20 cellular contexts compared by ENCODE assay signal in the genomic region with DNA sequence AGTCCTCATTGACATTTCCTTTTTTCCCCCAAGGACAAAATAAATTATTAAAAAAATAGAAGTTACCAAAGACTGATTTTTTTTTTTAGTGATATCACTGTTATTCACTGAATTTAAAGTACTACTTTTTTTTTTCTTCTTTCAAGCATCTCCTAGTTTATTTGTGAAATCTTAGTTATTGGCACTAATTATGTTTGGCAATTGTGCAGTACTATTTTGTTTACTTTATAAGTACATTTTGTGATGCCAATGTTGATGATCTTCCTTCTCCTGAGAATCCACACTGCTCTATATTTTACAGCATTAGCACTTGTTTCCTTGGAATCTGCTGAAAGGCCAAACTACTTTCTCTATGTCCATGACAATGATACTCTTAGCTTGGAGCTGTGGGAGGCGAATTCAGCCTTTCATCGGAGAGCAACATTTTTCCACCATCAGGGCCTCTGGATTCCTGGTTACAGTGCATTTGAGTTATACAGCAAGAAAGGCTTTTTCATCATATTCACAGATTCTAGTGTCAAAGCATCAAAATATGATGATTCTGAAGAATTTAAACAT.
"Had no signal": no experiment of that assay in that cellular context is flagged by ENCODE, and none has a peak within 500 bp of the region (broad histone marks: within the 10 kb centered on the region; RNA-seq: fewer than 3 reads in every experiment).

No MANE protein-coding gene starts in this region.

- H3K4me3 ChIP-seq: right lobe of liver, transverse colon, uterus had no signal

- H3K36me3 ChIP-seq: right lobe of liver, transverse colon, uterus had no signal

- H3K4me1 ChIP-seq: right lobe of liver, transverse colon, uterus had no signal

- ATAC-seq: activated CD8-positive, alpha-beta memory T cell treated with anti-CD3 and anti-CD28 coated beads, Interleukin-2, amount 10 ng/mL, durations not matched to agents 7 days and 5 days; activated CD8-positive, alpha-beta T cell treated with anti-CD3 and anti-CD28 coated beads for 36 hours; activated naive CD4-positive, alpha-beta T cell treated with anti-CD3 and anti-CD28 coated beads, Interleukin-2, amount 50 U/mL, for 72 hours; natural killer cell treated with Interleukin-12 subunit alpha and Interleukin-12 subunit beta and Interleukin-15 and Interleukin-18, amount 100 ng/mL, for 72 hours; right lobe of liver; stimulated activated effector memory CD8-positive, alpha-beta T cell treated with anti-CD3 and anti-CD28 coated beads, Interleukin-12 subunit alpha, Interleukin-12 subunit beta, amount 100 ng/mL, for 72 hours; T-helper 17 cell had no signal

- DNase-seq: activated CD4-positive, alpha-beta T cell treated with anti-CD3 and anti-CD28 coated beads, Interleukin-2, amount 10 ng/mL, durations not matched to agents 7 days and 5 days; activated CD8-positive, alpha-beta memory T cell treated with anti-CD3 and anti-CD28 coated beads, Interleukin-2, amount 10 ng/mL, durations not matched to agents 7 days and 5 days; activated CD8-positive, alpha-beta T cell treated with anti-CD3 and anti-CD28 coated beads for 36 hours; activated gamma-delta T cell treated with Interleukin-2 at 50 U/mL for 16 hours; activated T-cell treated with anti-CD3 and anti-CD28 coated beads for 4 hours; aorta; caudate nucleus; effector CD8-positive, alpha-beta T cell; hippocampal formation; right lobe of liver; small intestine; stimulated activated CD4-positive, alpha-beta T cell treated with anti-CD3 and anti-CD28 coated beads, Interleukin-2, amount 100 ng/mL, for 24 hours; SW 1271; T-helper 17 cell; transverse colon; uterus had no signal

- H3K9me3 ChIP-seq: right lobe of liver, transverse colon, uterus had no signal

- H3K27ac ChIP-seq: right lobe of liver, transverse colon, uterus had no signal

- H3K27me3 ChIP-seq: right lobe of liver, transverse colon, uterus had no signal

- FAIRE-seq: frontal cortex had no signal
